Comparison of ENCODE assay signal across 8 cellular contexts in genomic region chr6:166097914-166098522, GRCh38.
A peak's percentile ranks its signal among the peaks of the same experiment; 100 is the strongest.
DNase-seq lines count a peak whose midpoint lies in the region; ATAC-seq and TF ChIP-seq lines count a peak whose summit lies in the region.

No MANE protein-coding gene starts in this region.

- no peaks in the 10 kb centered on the region for H4K20me1 ChIP-seq in smooth muscle cell (ENCODE audit: low read depth)

- no peaks in the 10 kb centered on the region for H3K4me1 Mint-ChIP-seq in MCF 10A (ENCODE audit: insufficient read depth, unreplicated experiment)

- ATAC-seq in GM19025 (IDR thresholded peaks at IDR 0.05; ENCODE audit: low read depth, unreplicated experiment): peak; percentile 63
- ATAC-seq in HG03460 (IDR thresholded peaks at IDR 0.05; ENCODE audit: unreplicated experiment): peak; percentile 76
- ATAC-seq in GM18873 (IDR thresholded peaks at IDR 0.05; ENCODE audit: low FRiP score, unreplicated experiment): no peak

- H2AFZ ChIP-seq in smooth muscle cell (ENCODE audit: low read depth): peak overlapping the region; percentile 60

- no peaks in the 10 kb centered on the region for H3K9me3 ChIP-seq in smooth muscle cell (replicated peaks; ENCODE audit: low read depth)

- H3K4me1 ChIP-seq in smooth muscle cell (ENCODE audit: low read depth): no peaks in the 10 kb centered on the region

- peaks cover 25% of the 10 kb centered on the region for H3K9me3 Mint-ChIP-seq in MCF 10A (ENCODE audit: unreplicated experiment)

- peak overlapping the region; percentile 90 for H3K4me2 ChIP-seq in smooth muscle cell

- intact Hi-C loops in MCF 10A (cut with micrococcal nuclease): no loop called here

- no peaks in the 10 kb centered on the region for H3F3A ChIP-seq in smooth muscle cell (ENCODE audit: low read depth)

- 33% methylated on average over 19 of the region's 19 CpGs for WGBS in smooth muscle cell (ENCODE audit: low lambda C conversion rate)

- no peak overlapping the region for H3K27ac Mint-ChIP-seq in MCF 10A (ENCODE audit: low read depth, unreplicated experiment)

- H3K4me3 Mint-ChIP-seq in MCF 10A (ENCODE audit: unreplicated experiment): no peak overlapping the region

- DNase-seq in AG09319 (ENCODE audit: extremely low read depth, low read depth) (peak; percentile 40), T1000 (lab: John Stamatoyannopoulos, UW) (peak; percentile 53), MCF 10A (ENCODE audit: unreplicated experiment) (no peak), inferior parietal cortex (ENCODE audit: extremely low spot score) (peak; percentile 74), smooth muscle cell (lab: John Stamatoyannopoulos, UW; ENCODE audit: unreplicated experiment) (peak; percentile 50)

- POLR2A ChIA-PET in MCF 10A (lab: Yijun Ruan, JAX): no interaction called here

- no peaks in the 10 kb centered on the region for H3K79me2 ChIP-seq in smooth muscle cell (ENCODE audit: low read depth)

- H3K4me3 ChIP-seq in smooth muscle cell: peak overlapping the region; percentile 57

- peak overlapping the region; percentile 46 for H3K27ac ChIP-seq in smooth muscle cell (ENCODE audit: low read depth)

- peaks cover 5% of the 10 kb centered on the region for H3K36me3 Mint-ChIP-seq in MCF 10A (ENCODE audit: insufficient read depth, unreplicated experiment)

- no peaks in the 10 kb centered on the region for H3K36me3 ChIP-seq in smooth muscle cell (ENCODE audit: low read depth)

- no peaks in the 10 kb centered on the region for H3K27me3 ChIP-seq in smooth muscle cell (ENCODE audit: low read depth)

- no peak overlapping the region for H3K9ac ChIP-seq in smooth muscle cell (ENCODE audit: low read depth)

- TF ChIP-seq CTCF in AG09319 (IDR thresholded peaks at IDR 0.05; ENCODE audit: low read depth, low read length) (no peak; the same call in none of the 2 replicates), MCF 10A (IDR thresholded peaks at IDR 0.05; ENCODE audit: unreplicated experiment) (peak; percentile 34), smooth muscle cell (IDR thresholded peaks at IDR 0.05; ENCODE audit: borderline replicate concordance, insufficient read depth, poor library complexity, severe bottlenecking) (peak; percentile 96)

- no peaks in the 10 kb centered on the region for H3K27me3 Mint-ChIP-seq in MCF 10A (ENCODE audit: insufficient read depth, unreplicated experiment)

- CTCF ChIA-PET in MCF 10A (lab: Yijun Ruan, JAX): interaction anchor here (0.7 to 1.3 kb wide), 3 partner anchors 8 to 257 kb away, joined by 3 to 4 read pairs (median 3); no protein-coding TSS in a partner anchor

- BruUV-seq in MCF 10A (replicated peaks; lab: Mats Ljungman, UMichigan): no TSS peak
